ENCODE assay signal across 8 cellular contexts in genomic region chr2:8514748-8515389, GRCh38.
DNase-seq lines count a peak whose midpoint lies in the region; ATAC-seq and TF ChIP-seq lines count a peak whose summit lies in the region.

No MANE protein-coding gene starts in this region.

- H3K9me3 ChIP-seq in DND-41 (ENCODE audit: insufficient read depth, low read length, severe bottlenecking) (peaks cover 11% of the 10 kb centered on the region), transverse colon (no peaks in the 10 kb centered on the region), PC-9 (ENCODE audit: insufficient read depth, low read depth) (no peaks in the 10 kb centered on the region)

- DNase-seq in DND-41, result peak; percentile 50
- DNase-seq in activated naive CD4-positive, alpha-beta T cell treated with anti-CD3 and anti-CD28 coated beads, Interleukin-2, amount 10 ng/mL, durations not matched to agents 7 days and 5 days, result peak; percentile 37
- DNase-seq in transverse colon, result no peak
- DNase-seq in foreskin keratinocyte, result no peak
- DNase-seq in PC-9, result no peak
- DNase-seq in RWPE1 (ENCODE audit: low spot score), result no peak

- no peaks in the 10 kb centered on the region for H3K27me3 Mint-ChIP-seq in activated naive CD4-positive, alpha-beta T cell treated with anti-CD3 and anti-CD28 coated beads, Interleukin-2, amount 10 ng/mL, durations not matched to agents 7 days and 5 days

- no peak for TF ChIP-seq EP300 in transverse colon (IDR thresholded peaks at IDR 0.05; ENCODE audit: low read depth)

- peak overlapping the region; percentile 45 for H3K4me2 ChIP-seq in DND-41 (ENCODE audit: insufficient read depth, low read length)
- no peak overlapping the region for H3K4me2 ChIP-seq in PC-9

- H3K27me3 ChIP-seq in DND-41 (ENCODE audit: insufficient read depth, low read length, poor library complexity), result no peaks in the 10 kb centered on the region
- H3K27me3 ChIP-seq in transverse colon, result no peaks in the 10 kb centered on the region
- no peaks in the 10 kb centered on the region for H3K27me3 ChIP-seq in foreskin keratinocyte
- peaks cover 82% of the 10 kb centered on the region for H3K27me3 ChIP-seq in PC-9 (ENCODE audit: insufficient read depth, low read depth)

- peak overlapping the region in 1 of 2 experiments; percentile 14; a peak in 1 of 4 replicates for H3K4me3 ChIP-seq in DND-41 (ENCODE audit: low read depth in 1 of 2, low read length in 2 of 2)
- H3K4me3 ChIP-seq in transverse colon, result no peak overlapping the region
- H3K4me3 ChIP-seq in PC-9, result no peak overlapping the region

- H3K9me2 ChIP-seq in PC-9 (ENCODE audit: insufficient read depth), result no peaks in the 10 kb centered on the region

- H3F3A ChIP-seq in PC-9 (ENCODE audit: insufficient read depth, low read depth), result no peaks in the 10 kb centered on the region

- no peak for TF ChIP-seq POLR2A in transverse colon (IDR thresholded peaks at IDR 0.05)

- H3K4me1 ChIP-seq in DND-41 (ENCODE audit: insufficient read depth, low read length), result peaks cover 47% of the 10 kb centered on the region
- peaks cover 0 to 6% (median 2%) of the 10 kb centered on the region in 4 donors for H3K4me1 ChIP-seq in transverse colon
- H3K4me1 ChIP-seq in foreskin keratinocyte, result no peaks in the 10 kb centered on the region
- no peaks in the 10 kb centered on the region for H3K4me1 ChIP-seq in PC-9 (replicated peaks; ENCODE audit: insufficient read depth)

- no peak for TF ChIP-seq CTCF in DND-41 (IDR thresholded peaks at IDR 0.05; ENCODE audit: borderline replicate concordance, extremely low read depth, low read length, poor library complexity, severe bottlenecking)
- no peak for TF ChIP-seq CTCF in transverse colon (IDR thresholded peaks at IDR 0.05)
- TF ChIP-seq CTCF in foreskin keratinocyte (conservative IDR thresholded peaks at IDR 0.05), result no peak
- no peak for TF ChIP-seq CTCF in PC-9 (conservative IDR thresholded peaks at IDR 0.05)
- TF ChIP-seq CTCF in RWPE1 (conservative IDR thresholded peaks at IDR 0.05; ENCODE audit: low read depth), result no peak

- intact Hi-C loops in transverse colon (cut with DNase I; ENCODE audit: low total_unique reads) (no loop called here), PC-9 (cut with micrococcal nuclease; ENCODE audit: unreplicated experiment) (no loop called here)

- peak; percentile 21; the same call in 1 of the 3 replicates for ATAC-seq in DND-41 (ENCODE audit: insufficient read depth, low read depth)
- ATAC-seq in GM19438 (IDR thresholded peaks at IDR 0.05; ENCODE audit: low read depth, unreplicated experiment), result peak; percentile 59
- ATAC-seq in HG03442 (IDR thresholded peaks at IDR 0.05; ENCODE audit: unreplicated experiment), result peak; percentile 53
- ATAC-seq in foreskin keratinocyte, result no peak

- H4K20me1 ChIP-seq in DND-41 (ENCODE audit: insufficient read depth, low read length) (no peaks in the 10 kb centered on the region), PC-9 (ENCODE audit: insufficient read depth) (no peaks in the 10 kb centered on the region)

- POLR2A ChIA-PET in PC-9 (lab: Charles Lee; ENCODE audit: unreplicated experiment), result no interaction called here
- POLR2A ChIA-PET in RWPE1 (lab: Yijun Ruan, JAX; ENCODE audit: low non-redundant PET), result no interaction called here

- H3K9ac ChIP-seq in DND-41 (ENCODE audit: low read depth, low read length), result no peak overlapping the region

- H3K27ac ChIP-seq in DND-41 (ENCODE audit: low read length) (peak overlapping the region; percentile 67), transverse colon (peak overlapping the region; percentile 23 to 61 (median 52)), foreskin keratinocyte (no peak overlapping the region), PC-9 (no peak overlapping the region), RWPE1 (no peak overlapping the region)

- CTCF ChIA-PET in activated naive CD4-positive, alpha-beta T cell treated with anti-CD3 and anti-CD28 coated beads, Interleukin-2, amount 10 ng/mL, durations not matched to agents 7 days and 5 days (lab: Charles Lee), result interaction anchor here (1.0 to 1.8 kb wide), 3 partner anchors 23 to 30 kb away, joined by 3 to 6 read pairs (median 3); no protein-coding TSS in a partner anchor
- CTCF ChIA-PET in PC-9 (lab: Charles Lee), result no interaction called here
- CTCF ChIA-PET in RWPE1 (lab: Yijun Ruan, JAX), result no interaction called here

- no peak overlapping the region for H2AFZ ChIP-seq in DND-41 (ENCODE audit: low read depth, low read length)
- no peak overlapping the region for H2AFZ ChIP-seq in PC-9

- H3K27ac Mint-ChIP-seq in activated naive CD4-positive, alpha-beta T cell treated with anti-CD3 and anti-CD28 coated beads, Interleukin-2, amount 10 ng/mL, durations not matched to agents 7 days and 5 days, result peak overlapping the region; percentile 89

- 60% methylated on average over 7 of the region's 7 CpGs for WGBS in transverse colon (ENCODE audit: low coverage in 1 of 2), 2 donors

- peaks cover 62% of the 10 kb centered on the region for H3K4me1 Mint-ChIP-seq in activated naive CD4-positive, alpha-beta T cell treated with anti-CD3 and anti-CD28 coated beads, Interleukin-2, amount 10 ng/mL, durations not matched to agents 7 days and 5 days

- in situ Hi-C loops in transverse colon (cut with MboI; ENCODE audit: low pct_ligation_motif_present in 1 of 4, low pct_unique_long_range_greater_than_20kb in 1 of 4, low sequenced_read_pairs in 3 of 4), result no loop called here

- peak overlapping the region; percentile 26 for H3K4me3 Mint-ChIP-seq in activated naive CD4-positive, alpha-beta T cell treated with anti-CD3 and anti-CD28 coated beads, Interleukin-2, amount 10 ng/mL, durations not matched to agents 7 days and 5 days

- BruUV-seq in PC-9 (replicated peaks; lab: Mats Ljungman, UMichigan), result no TSS peak

- H3K36me3 ChIP-seq in DND-41 (ENCODE audit: insufficient read depth, low read length), result no peaks in the 10 kb centered on the region
- no peaks in the 10 kb centered on the region for H3K36me3 ChIP-seq in transverse colon
- no peaks in the 10 kb centered on the region for H3K36me3 ChIP-seq in PC-9 (ENCODE audit: low read depth)

- peaks cover 28% of the 10 kb centered on the region for H3K36me3 Mint-ChIP-seq in activated naive CD4-positive, alpha-beta T cell treated with anti-CD3 and anti-CD28 coated beads, Interleukin-2, amount 10 ng/mL, durations not matched to agents 7 days and 5 days

- peaks cover 27% of the 10 kb centered on the region for H3K9me3 Mint-ChIP-seq in activated naive CD4-positive, alpha-beta T cell treated with anti-CD3 and anti-CD28 coated beads, Interleukin-2, amount 10 ng/mL, durations not matched to agents 7 days and 5 days

- H3K79me2 ChIP-seq in DND-41 (ENCODE audit: insufficient read depth, low read length), result no peaks in the 10 kb centered on the region
- H3K79me2 ChIP-seq in PC-9 (ENCODE audit: low read depth), result no peaks in the 10 kb centered on the region

Comparison
In these comparisons a context has a peak if more than half of its experiments do, and no peak if none do; other contexts are left out.
1. DNase-seq: peak in DND-41 (single experiment) and activated naive CD4-positive, alpha-beta T cell treated with anti-CD3 and anti-CD28 coated beads, Interleukin-2, amount 10 ng/mL, durations not matched to agents 7 days and 5 days (single experiment); none in transverse colon (single experiment), foreskin keratinocyte (0 of 2), PC-9 (0 of 2) and RWPE1 (single experiment).
2. H3K27ac ChIP-seq: peak in DND-41 (single experiment) and transverse colon (4 of 4); none in foreskin keratinocyte (single experiment), PC-9 (single experiment) and RWPE1 (single experiment).